In genomic region chr3:49900491-49901153, GRCh38 we compare ENCODE assay signal across 11 cellular contexts. TPM values are rescaled to one million over a fixed set of nuclear protein-coding genes. Genes with fewer than 3 reads are reported as not detected.
A peak's percentile ranks its signal among the peaks of the same experiment; 100 is the strongest.
DNase-seq lines count a peak whose midpoint lies in the region; ATAC-seq and FAIRE-seq lines count a peak whose summit lies in the region.
"Had no signal": no experiment of that assay in that cellular context is flagged by ENCODE, and none has a peak within 500 bp of the region (broad histone marks: within the 10 kb centered on the region; RNA-seq: fewer than 3 reads in every experiment).

No MANE protein-coding gene starts in this region.

- no peaks in the 10 kb centered on the region for H3K9me3 ChIP-seq in BLaER1 treated with 17β-estradiol and CSF1 and Interleukin-3, amounts not matched to agents 10 nM and 100 nM (replicated peaks in 1 of 11)
- no peaks in the 10 kb centered on the region for H3K9me3 ChIP-seq in MG63
- H3K9me3 ChIP-seq in mucosa of rectum (ENCODE audit: control insufficient read depth in 2 of 2, low read length in 2 of 2): no peaks in the 10 kb centered on the region
- H3K9me3 ChIP-seq: ovary, testis had no signal

- no peak for ATAC-seq in HG03159 (IDR thresholded peaks at IDR 0.05; ENCODE audit: unreplicated experiment)

- peak overlapping the region in 2 of 11 experiments; percentile 3 to 9; a peak in 1 of 22 replicates for H3K9ac ChIP-seq in BLaER1 treated with 17β-estradiol and CSF1 and Interleukin-3, amounts not matched to agents 10 nM and 100 nM
- H3K9ac ChIP-seq in mucosa of rectum (ENCODE audit: low read depth in 1 of 2, low read length in 2 of 2): peak overlapping the region; percentile 72 to 78

- H3K27me3 ChIP-seq in BLaER1 treated with 17β-estradiol and CSF1 and Interleukin-3, amounts not matched to agents 10 nM and 100 nM: no peaks in the 10 kb centered on the region
- no peaks in the 10 kb centered on the region for H3K27me3 ChIP-seq in MG63
- H3K27me3 ChIP-seq in mucosa of rectum (ENCODE audit: control insufficient read depth in 2 of 2, insufficient read depth in 2 of 2, low read length in 2 of 2): no peaks in the 10 kb centered on the region
- H3K27me3 ChIP-seq: ovary, testis had no signal

- no peak overlapping the region for H3K4me3 ChIP-seq in BLaER1 treated with 17β-estradiol and CSF1 and Interleukin-3, amounts not matched to agents 10 nM and 100 nM
- no peak overlapping the region for H3K4me3 ChIP-seq in MG63
- H3K4me3 ChIP-seq in mucosa of rectum (ENCODE audit: low read length in 2 of 2): peak overlapping the region; percentile 33 to 68
- H3K4me3 ChIP-seq: ovary, testis had no signal

- peak; percentile 95 for DNase-seq in MG63
- no peak for DNase-seq in T-helper 1 cell
- DNase-seq in NCI-H1694 treated with DMSO at 0.1 percent for 48 hours (lab: John Stamatoyannopoulos, UW): no peak
- no peak for DNase-seq in GM19239 (ENCODE audit: insufficient read length, low spot score)
- DNase-seq: NCI-H187, ovary, testis had no signal

- FAIRE-seq in GM19239 (lab: Jason Lieb, UNC): no peak

- peak overlapping the region in 6 of 11 experiments; percentile 47 to 67 (median 54); a peak in 11 of 22 replicates for H3K27ac ChIP-seq in BLaER1 treated with 17β-estradiol and CSF1 and Interleukin-3, amounts not matched to agents 10 nM and 100 nM
- H3K27ac ChIP-seq in cingulate gyrus (ENCODE audit: low read depth, low read length) (peak overlapping the region; percentile 39), mucosa of rectum (ENCODE audit: low read depth in 2 of 2, low read length in 2 of 2) (peak overlapping the region; percentile 97 to 98)
- H3K27ac ChIP-seq: testis had no signal

- no peaks in the 10 kb centered on the region for H4K20me1 ChIP-seq in BLaER1 treated with 17β-estradiol and CSF1 and Interleukin-3, amounts not matched to agents 10 nM and 100 nM

- H3K36me3 ChIP-seq in BLaER1 treated with 17β-estradiol and CSF1 and Interleukin-3, amounts not matched to agents 10 nM and 100 nM: no peaks in the 10 kb centered on the region
- H3K36me3 ChIP-seq in MG63 (no peaks in the 10 kb centered on the region), mucosa of rectum (ENCODE audit: control insufficient read depth in 2 of 2, insufficient read depth in 2 of 2, low read length in 2 of 2) (peaks cover 27 to 31% of the 10 kb centered on the region in 2 donors)
- H3K36me3 ChIP-seq: ovary had no signal

- peak overlapping the region in 8 of 11 experiments; percentile 12 to 60 (median 42); a peak in 8 of 22 replicates for H3K4me2 ChIP-seq in BLaER1 treated with 17β-estradiol and CSF1 and Interleukin-3, amounts not matched to agents 10 nM and 100 nM

- peaks cover 4 to 49% (median 42%) of the 10 kb centered on the region in 10 experiments for H3K4me1 ChIP-seq in BLaER1 treated with 17β-estradiol and CSF1 and Interleukin-3, amounts not matched to agents 10 nM and 100 nM
- peaks cover 47 to 58% of the 10 kb centered on the region in 2 donors for H3K4me1 ChIP-seq in mucosa of rectum (ENCODE audit: control insufficient read depth in 2 of 2, insufficient read depth in 2 of 2, low read length in 2 of 2)
- H3K4me1 ChIP-seq: testis had no signal

RNA-seq across cellular contexts. Expression of gene MST1R, which starts 3.1 kb away (rescaled TPM):
- total RNA-seq in MG63 (2014; rRNA removed; shearing (Covaris generic); ENCODE audit: low replicate concordance): 1.1 and 1.9 TPM in 2 replicates

RNA-seq across cellular contexts. Expression of gene MON1A, which starts 29.0 kb away (rescaled TPM):
- total RNA-seq in MG63 (2014; rRNA removed; shearing (Covaris generic); ENCODE audit: low replicate concordance): 10.3 and 15.6 TPM in 2 replicates

RNA-seq across cellular contexts. Expression of gene CAMKV, which starts 30.9 kb away (rescaled TPM):
- 0.20 TPM in 1 of 2 replicates, not detected in the other for total RNA-seq in MG63 (2014; rRNA removed; shearing (Covaris generic); ENCODE audit: low replicate concordance)

RNA-seq across cellular contexts. Expression of gene RBM6, which starts 39.3 kb away (rescaled TPM):
- total RNA-seq in MG63 (2014; rRNA removed; shearing (Covaris generic); ENCODE audit: low replicate concordance): 12.9 and 13.2 TPM in 2 replicates

RNA-seq across cellular contexts. Expression of gene TRAIP, which starts 44.3 kb away (rescaled TPM):
- 4.9 and 18.5 TPM in 2 replicates for total RNA-seq in MG63 (2014; rRNA removed; shearing (Covaris generic); ENCODE audit: low replicate concordance)

Comparison
In these comparisons a context has a peak if more than half of its experiments do, and no peak if none do; other contexts are left out.
1. H3K27ac ChIP-seq: peak in every context shown above with its lines; median percentile 98 in mucosa of rectum; 54 in BLaER1 treated with 17β-estradiol and CSF1 and Interleukin-3, amounts not matched to agents 10 nM and 100 nM; 39 in cingulate gyrus.
2. H3K4me3 ChIP-seq: peak in mucosa of rectum (2 of 2); none in BLaER1 treated with 17β-estradiol and CSF1 and Interleukin-3, amounts not matched to agents 10 nM and 100 nM (0 of 10) and MG63 (single experiment).